ENCODE assay signal across 12 cellular contexts in the genomic region with DNA sequence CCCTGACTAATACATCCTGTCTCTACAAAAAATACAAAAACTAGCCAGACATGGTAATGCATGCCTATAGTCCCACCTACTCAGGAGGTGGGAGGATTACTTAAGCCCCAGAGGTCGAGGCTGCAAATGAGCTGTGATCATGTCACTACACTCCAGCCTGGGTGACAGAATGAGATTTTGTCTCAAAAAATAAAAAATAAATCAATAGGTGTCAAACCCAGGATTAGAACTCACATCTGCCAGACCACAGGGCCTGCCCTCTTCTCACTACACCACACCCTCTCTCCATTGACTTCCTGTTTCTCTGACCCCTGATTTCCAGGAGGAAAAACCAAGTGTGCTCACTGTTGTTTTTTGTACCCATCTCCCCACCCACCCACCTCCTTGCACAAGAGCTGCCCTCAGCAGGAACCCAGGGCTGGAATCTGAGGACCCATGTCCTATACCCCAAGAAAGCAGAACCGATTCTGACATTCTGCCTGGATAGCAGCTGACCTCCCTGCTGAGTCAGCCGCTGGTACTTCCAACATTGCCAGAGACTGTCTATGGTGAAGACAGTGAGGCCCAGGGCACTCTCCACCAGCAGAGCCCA. TPM values are rescaled to one million over a fixed set of nuclear protein-coding genes. Genes with fewer than 3 reads are reported as not detected.
DNase-seq lines count a peak whose midpoint lies in the region; ATAC-seq and TF ChIP-seq lines count a peak whose summit lies in the region.
"Had no signal": no experiment of that assay in that cellular context is flagged by ENCODE, and none has a peak within 500 bp of the region (broad histone marks: within the 10 kb centered on the region; RNA-seq: fewer than 3 reads in every experiment).

No MANE protein-coding gene starts in this region.

- peaks cover 5% of the 10 kb centered on the region for H3K27me3 Mint-ChIP-seq in activated CD8-positive, alpha-beta T cell treated with anti-CD3 and anti-CD28 coated beads, Interleukin-2, amount 10 ng/mL, durations not matched to agents 7 days and 5 days (ENCODE audit: low read depth)
- H3K27me3 Mint-ChIP-seq in endothelial cell (ENCODE audit: unreplicated experiment), result peaks cover 6% of the 10 kb centered on the region

- no peaks in the 10 kb centered on the region for H3K36me3 Mint-ChIP-seq in activated CD8-positive, alpha-beta T cell treated with anti-CD3 and anti-CD28 coated beads, Interleukin-2, amount 10 ng/mL, durations not matched to agents 7 days and 5 days (ENCODE audit: low read depth)
- H3K36me3 Mint-ChIP-seq in endothelial cell (ENCODE audit: low read depth, unreplicated experiment), result no peaks in the 10 kb centered on the region
- H3K36me3 Mint-ChIP-seq: memory B cell had no signal

- H3K27ac Mint-ChIP-seq in activated CD8-positive, alpha-beta T cell treated with anti-CD3 and anti-CD28 coated beads, Interleukin-2, amount 10 ng/mL, durations not matched to agents 7 days and 5 days, result peak overlapping the region; percentile 51
- no peak overlapping the region for H3K27ac Mint-ChIP-seq in endothelial cell (ENCODE audit: unreplicated experiment)
- H3K27ac Mint-ChIP-seq: activated T-cell treated with anti-CD3 and anti-CD28 coated beads, Interleukin-2, amount 50 U/mL, for 72 hours; memory B cell had no signal

- H3K9me3 ChIP-seq in HEK293 (ENCODE audit: control insufficient read depth, insufficient read depth, low read depth, low read length), result no peaks in the 10 kb centered on the region
- H3K9me3 ChIP-seq in spleen, result no peaks in the 10 kb centered on the region

- POLR2A ChIA-PET in HEK293 (lab: Yijun Ruan, JAX), result no interaction called here
- POLR2A ChIA-PET in activated CD8-positive, alpha-beta T cell treated with anti-CD3 and anti-CD28 coated beads, Interleukin-2, amount 10 ng/mL, durations not matched to agents 7 days and 5 days (lab: Charles Lee), result no interaction called here

- no peak for DNase-seq in activated CD8-positive, alpha-beta T cell treated with anti-CD3 and anti-CD28 coated beads, Interleukin-2, amount 10 ng/mL, durations not matched to agents 7 days and 5 days
- DNase-seq in spleen (peak; percentile 81), islet precursor cell (no peak), epidermal melanocyte (ENCODE audit: insufficient read length, low spot score) (no peak), endothelial cell (ENCODE audit: low spot score) (no peak), foreskin melanocyte (no peak)
- DNase-seq: activated T-cell treated with anti-CD3 and anti-CD28 coated beads, Interleukin-2, amount 50 U/mL, for 72 hours; NCI-H187 treated with DMSO at 0.1 percent for 48 hours; stimulated activated CD4-positive, alpha-beta T cell treated with anti-CD3 and anti-CD28 coated beads, Interleukin-4, amount 100 ng/mL, for 1 hour had no signal

- H3K4me3 ChIP-seq in HEK293 (ENCODE audit: low read depth, low read length), result no peak overlapping the region
- no peak overlapping the region for H3K4me3 ChIP-seq in spleen

- intact Hi-C loops in spleen (cut with DNase I; ENCODE audit: low total_unique reads), result no loop called here

- TF ChIP-seq POLR2A in spleen (IDR thresholded peaks at IDR 0.05), result no peak

- H3K27me3 ChIP-seq in layer of hippocampus (ENCODE audit: control insufficient read depth, insufficient read depth, low read length) (no peaks in the 10 kb centered on the region), spleen (replicated peaks in 1 of 7) (peaks cover 0 to 23% (median 0%) of the 10 kb centered on the region in 7 donors)

- CTCF ChIA-PET in HEK293 (lab: Yijun Ruan, JAX), result no interaction called here
- CTCF ChIA-PET in activated CD8-positive, alpha-beta T cell treated with anti-CD3 and anti-CD28 coated beads, Interleukin-2, amount 10 ng/mL, durations not matched to agents 7 days and 5 days (lab: Charles Lee), result interaction anchor here (1.2 kb wide), 1 partner anchor 19 kb away, joined by 3 read pairs; no protein-coding TSS in a partner anchor

- H3K9me3 Mint-ChIP-seq in activated CD8-positive, alpha-beta T cell treated with anti-CD3 and anti-CD28 coated beads, Interleukin-2, amount 10 ng/mL, durations not matched to agents 7 days and 5 days (ENCODE audit: insufficient read depth), result no peaks in the 10 kb centered on the region
- no peaks in the 10 kb centered on the region for H3K9me3 Mint-ChIP-seq in endothelial cell (ENCODE audit: unreplicated experiment)
- H3K9me3 Mint-ChIP-seq: activated T-cell treated with anti-CD3 and anti-CD28 coated beads, Interleukin-2, amount 50 U/mL, for 72 hours; memory B cell had no signal

- H3K4me1 ChIP-seq in HEK293 (ENCODE audit: control insufficient read depth, insufficient read depth, low read length), result no peaks in the 10 kb centered on the region
- H3K4me1 ChIP-seq in spleen, result peaks cover 0 to 36% (median 2%) of the 10 kb centered on the region in 6 donors

- ATAC-seq in activated CD8-positive, alpha-beta T cell treated with anti-CD3 and anti-CD28 coated beads, Interleukin-2, amount 10 ng/mL, durations not matched to agents 7 days and 5 days, result no peak

- TF ChIP-seq CTCF in HEK293 (tag by site-specific recombination; IDR thresholded peaks at IDR 0.05) (no peak), spleen (IDR thresholded peaks at IDR 0.05 in 8 of 11, conservative IDR thresholded peaks at IDR 0.05 in 3 of 11) (no peak), endothelial cell (IDR thresholded peaks at IDR 0.05; ENCODE audit: unreplicated experiment) (no peak)

- WGBS in spleen, 5 donors, result 26 to 42% (median 27%) methylated on average over 3 of the region's 3 CpGs

- H3K36me3 ChIP-seq in HEK293 (ENCODE audit: control insufficient read depth in 2 of 2, insufficient read depth in 1 of 2, low read length in 2 of 2) (no peaks in the 10 kb centered on the region), spleen (no peaks in the 10 kb centered on the region)

- peaks cover 24% of the 10 kb centered on the region for H3K4me1 Mint-ChIP-seq in activated CD8-positive, alpha-beta T cell treated with anti-CD3 and anti-CD28 coated beads, Interleukin-2, amount 10 ng/mL, durations not matched to agents 7 days and 5 days (ENCODE audit: low read depth)
- H3K4me1 Mint-ChIP-seq in endothelial cell (ENCODE audit: unreplicated experiment), result peaks cover 17% of the 10 kb centered on the region
- H3K4me1 Mint-ChIP-seq: memory B cell had no signal

- H3K27ac ChIP-seq in HEK293 (ENCODE audit: extremely low read depth, low read depth, low read length) (no peak overlapping the region), layer of hippocampus (ENCODE audit: low read depth, low read length) (peak overlapping the region; percentile 58), spleen (peak overlapping the region in 5 of 8 donors; percentile 31 to 75 (median 70))

- no peak overlapping the region for H3K4me3 Mint-ChIP-seq in activated CD8-positive, alpha-beta T cell treated with anti-CD3 and anti-CD28 coated beads, Interleukin-2, amount 10 ng/mL, durations not matched to agents 7 days and 5 days
- no peak overlapping the region for H3K4me3 Mint-ChIP-seq in endothelial cell (ENCODE audit: unreplicated experiment)
- H3K4me3 Mint-ChIP-seq: activated T-cell treated with anti-CD3 and anti-CD28 coated beads, Interleukin-2, amount 50 U/mL, for 72 hours; memory B cell had no signal

TF ChIP-seq in HEK293, 187 proteins besides CTCF, POLR2A, EP300 and RAD21 (continues in another document):
- TF ChIP-seq ZNF221 (tag by site-specific recombination; IDR thresholded peaks at IDR 0.05; ENCODE audit: borderline replicate concordance), result no peak
- peak; percentile 19; the same call in 1 of the 2 replicates for TF ChIP-seq EGR2 (tag by site-specific recombination; IDR thresholded peaks at IDR 0.05; ENCODE audit: low read depth)
- TF ChIP-seq TCF7L2 (IDR thresholded peaks at IDR 0.05; ENCODE audit: borderline replicate concordance, low read depth, low read length), result no peak
- TF ChIP-seq, protein P1, sequence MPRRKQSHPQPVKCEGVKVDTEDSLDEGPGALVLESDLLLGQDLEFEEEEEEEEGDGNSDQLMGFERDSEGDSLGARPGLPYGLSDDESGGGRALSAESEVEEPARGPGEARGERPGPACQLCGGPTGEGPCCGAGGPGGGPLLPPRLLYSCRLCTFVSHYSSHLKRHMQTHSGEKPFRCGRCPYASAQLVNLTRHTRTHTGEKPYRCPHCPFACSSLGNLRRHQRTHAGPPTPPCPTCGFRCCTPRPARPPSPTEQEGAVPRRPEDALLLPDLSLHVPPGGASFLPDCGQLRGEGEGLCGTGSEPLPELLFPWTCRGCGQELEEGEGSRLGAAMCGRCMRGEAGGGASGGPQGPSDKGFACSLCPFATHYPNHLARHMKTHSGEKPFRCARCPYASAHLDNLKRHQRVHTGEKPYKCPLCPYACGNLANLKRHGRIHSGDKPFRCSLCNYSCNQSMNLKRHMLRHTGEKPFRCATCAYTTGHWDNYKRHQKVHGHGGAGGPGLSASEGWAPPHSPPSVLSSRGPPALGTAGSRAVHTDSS (tag by site-specific recombination; IDR thresholded peaks at IDR 0.05), result no peak
- TF ChIP-seq ZNF530 (tag by site-specific recombination; IDR thresholded peaks at IDR 0.05; ENCODE audit: low read depth), result no peak
- no peak for TF ChIP-seq ZNF132 (tag by site-specific recombination; IDR thresholded peaks at IDR 0.05; ENCODE audit: borderline replicate concordance)
- TF ChIP-seq ZNF114 (tag by site-specific recombination; IDR thresholded peaks at IDR 0.05), result no peak
- TF ChIP-seq, protein P2, sequence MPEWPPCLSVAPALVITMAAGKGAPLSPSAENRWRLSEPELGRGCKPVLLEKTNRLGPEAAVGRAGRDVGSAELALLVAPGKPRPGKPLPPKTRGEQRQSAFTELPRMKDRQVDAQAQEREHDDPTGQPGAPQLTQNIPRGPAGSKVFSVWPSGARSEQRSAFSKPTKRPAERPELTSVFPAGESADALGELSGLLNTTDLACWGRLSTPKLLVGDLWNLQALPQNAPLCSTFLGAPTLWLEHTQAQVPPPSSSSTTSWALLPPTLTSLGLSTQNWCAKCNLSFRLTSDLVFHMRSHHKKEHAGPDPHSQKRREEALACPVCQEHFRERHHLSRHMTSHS (tag by site-specific recombination; IDR thresholded peaks at IDR 0.05), result no peak
- TF ChIP-seq ZNF404 (tag by site-specific recombination; IDR thresholded peaks at IDR 0.05), result no peak
- peak; percentile 27; the same call in 1 of the 2 replicates for TF ChIP-seq ZFHX2 (tag by site-specific recombination; conservative IDR thresholded peaks at IDR 0.05)
- TF ChIP-seq ZNF423 (tag by site-specific recombination; IDR thresholded peaks at IDR 0.05), result no peak
- no peak for TF ChIP-seq ZNF202 (tag by site-specific recombination; IDR thresholded peaks at IDR 0.05; ENCODE audit: borderline replicate concordance)

RNA-seq across cellular contexts. Expression of a gene that starts 6.2 kb away (rescaled TPM):
- under 1 TPM in 1 of 2 experiments, not detected in 1; 0.08 TPM for total RNA-seq in activated CD8-positive, alpha-beta T cell treated with anti-CD3 and anti-CD28 coated beads, Interleukin-2, amount 10 ng/mL, durations not matched to agents 7 days and 5 days
- total RNA-seq in spleen, result 100 to 1,000 TPM in 2 of 7 donors, 10 to 100 TPM in 5; 53.0 to 118 (median 84.4) TPM
- 10 to 100 TPM in 1 of 3 donors, 1 to 10 TPM in 2; 6.3 to 12.1 (median 9.0) TPM for polyA plus RNA-seq in spleen
- 0.51 TPM for total RNA-seq in endothelial cell (ENCODE audit: unreplicated experiment)
- total RNA-seq: activated T-cell treated with anti-CD3 and anti-CD28 coated beads, Interleukin-2, amount 50 U/mL, for 72 hours had no signal

Comparison
In these comparisons a context has a peak if more than half of its experiments do, and no peak if none do; other contexts are left out.
1. RNA of a gene that starts 6.2 kb away (total RNA-seq): 53.0 to 118 TPM in spleen; 0.51 TPM in endothelial cell (single experiment) and 0.08 TPM in activated CD8-positive, alpha-beta T cell treated with anti-CD3 and anti-CD28 coated beads, Interleukin-2, amount 10 ng/mL, durations not matched to agents 7 days and 5 days; every median in the first group is over 10 times any median in the second.